3 cellular contexts compared by ENCODE assay signal in genomic region chr20:58956078-58956477, GRCh38.
TF ChIP-seq lines count a peak whose summit lies in the region.

No MANE protein-coding gene starts in this region.

TF ChIP-seq in HepG2, 621 proteins besides CTCF, POLR2A, EP300 and RAD21 (continues in another document):
- TF ChIP-seq ZNF550 (CRISPR knock-in tag; IDR thresholded peaks at IDR 0.05; ENCODE audit: borderline replicate concordance) (no peak), CEBPB (IDR thresholded peaks at IDR 0.05; ENCODE audit: borderline replicate concordance, low read depth, low read length) (peak; percentile 98), HCFC1 (IDR thresholded peaks at IDR 0.05; ENCODE audit: low read depth, low read length) (no peak), ZNF331 (CRISPR knock-in tag; IDR thresholded peaks at IDR 0.05) (0 out of 2 replicates have a peak, but pooled peaks have one; percentile 13), ZNF652 (CRISPR knock-in tag; IDR thresholded peaks at IDR 0.05; ENCODE audit: borderline replicate concordance, low read depth) (no peak), ZNF12 (CRISPR knock-in tag; IDR thresholded peaks at IDR 0.05) (peak; percentile 76; the same call in 1 of the 2 replicates), FOXA3 (CRISPR knock-in tag; IDR thresholded peaks at IDR 0.05) (peak; percentile 82), TEAD3 (CRISPR knock-in tag; optimal IDR thresholded peaks at IDR 0.05; ENCODE audit: borderline replicate concordance) (peak; percentile 17), TEF (CRISPR knock-in tag; IDR thresholded peaks at IDR 0.05) (peak; percentile 94; the same call in 1 of the 2 replicates), FOXP1 (IDR thresholded peaks at IDR 0.05) (no peak), FOXP1 (CRISPR knock-in tag; IDR thresholded peaks at IDR 0.05) (peak; percentile 37; the same call in 1 of the 2 replicates), SOX6 (IDR thresholded peaks at IDR 0.05) (no peak), SOX6 (CRISPR knock-in tag; IDR thresholded peaks at IDR 0.05) (no peak), SMC3 (IDR thresholded peaks at IDR 0.05; ENCODE audit: low read length) (peak; percentile 35; the same call in 1 of the 2 replicates), SOX13 (IDR thresholded peaks at IDR 0.05) (no peak), SOX13 (CRISPR knock-in tag; conservative IDR thresholded peaks at IDR 0.05 in 1 of 2, IDR thresholded peaks at IDR 0.05 in 1 of 2) (peak in 1 of 2 experiments; percentile 9; a peak in 1 of 4 replicates), ZNF326 (CRISPR knock-in tag; IDR thresholded peaks at IDR 0.05; ENCODE audit: borderline replicate concordance) (no peak), TRIM24 (CRISPR knock-in tag; IDR thresholded peaks at IDR 0.05) (0 out of 2 replicates have a peak, but pooled peaks have one; percentile 58), THAP11 (CRISPR knock-in tag; IDR thresholded peaks at IDR 0.05) (peak; percentile 44; the same call in 1 of the 2 replicates), KAT2B (IDR thresholded peaks at IDR 0.05; ENCODE audit: borderline replicate concordance, low read depth, low read length) (no peak), ZNF710 (CRISPR knock-in tag; IDR thresholded peaks at IDR 0.05; ENCODE audit: borderline replicate concordance) (no peak), ZBTB7B (CRISPR knock-in tag; IDR thresholded peaks at IDR 0.05) (no peak), JARID2 (CRISPR knock-in tag; IDR thresholded peaks at IDR 0.05; ENCODE audit: insufficient replicate concordance) (no peak), BCL6 (CRISPR knock-in tag; IDR thresholded peaks at IDR 0.05) (peak; percentile 52; the same call in 1 of the 2 replicates), LCORL (IDR thresholded peaks at IDR 0.05) (0 out of 2 replicates have a peak, but pooled peaks have one; percentile 4), LCORL (CRISPR knock-in tag; IDR thresholded peaks at IDR 0.05) (no peak), HMG20A (CRISPR knock-in tag; IDR thresholded peaks at IDR 0.05; ENCODE audit: borderline replicate concordance) (peak; percentile 43; the same call in 1 of the 2 replicates), ZBTB20 (CRISPR knock-in tag; IDR thresholded peaks at IDR 0.05; ENCODE audit: borderline replicate concordance, low read depth) (peak; percentile 93)

TF ChIP-seq in GM23338, 12 proteins besides CTCF, POLR2A, EP300 and RAD21 (continues in another document):
- TF ChIP-seq JUNB (IDR thresholded peaks at IDR 0.05; ENCODE audit: unreplicated experiment) (no peak), ZNF114 (CRISPR knock-in tag; IDR thresholded peaks at IDR 0.05) (no peak), CREB1 (CRISPR knock-in tag; IDR thresholded peaks at IDR 0.05; ENCODE audit: low read depth) (no peak), ETS1 (IDR thresholded peaks at IDR 0.05) (no peak), ZNF331 (CRISPR knock-in tag; IDR thresholded peaks at IDR 0.05; ENCODE audit: low read depth) (no peak), ZNF462 (CRISPR knock-in tag; IDR thresholded peaks at IDR 0.05) (no peak), POLR2AphosphoS5 (IDR thresholded peaks at IDR 0.05; ENCODE audit: low read depth) (no peak), EZH2phosphoT487 (IDR thresholded peaks at IDR 0.05; ENCODE audit: unreplicated experiment) (no peak)

TF ChIP-seq in WTC11, 78 proteins besides CTCF, POLR2A, EP300 and RAD21:
- TF ChIP-seq SP1 (CRISPR knock-in tag; conservative IDR thresholded peaks at IDR 0.05) (no peak), ZNF396 (CRISPR knock-in tag; IDR thresholded peaks at IDR 0.05; ENCODE audit: borderline replicate concordance) (no peak), ZNF219 (CRISPR knock-in tag; IDR thresholded peaks at IDR 0.05; ENCODE audit: borderline replicate concordance) (no peak), USF1 (CRISPR knock-in tag; IDR thresholded peaks at IDR 0.05) (no peak), FOXJ3 (CRISPR knock-in tag; IDR thresholded peaks at IDR 0.05; ENCODE audit: borderline replicate concordance) (no peak), ZBTB43 (CRISPR knock-in tag; IDR thresholded peaks at IDR 0.05) (no peak), TP53 (CRISPR knock-in tag; IDR thresholded peaks at IDR 0.05) (no peak), SMAD3 (CRISPR knock-in tag; IDR thresholded peaks at IDR 0.05; ENCODE audit: borderline replicate concordance) (no peak), IRF2 (CRISPR knock-in tag; IDR thresholded peaks at IDR 0.05; ENCODE audit: borderline replicate concordance, low read depth) (no peak), NFATC4 (CRISPR knock-in tag; IDR thresholded peaks at IDR 0.05) (no peak), ATF2 (CRISPR knock-in tag; IDR thresholded peaks at IDR 0.05; ENCODE audit: borderline replicate concordance, low read depth) (no peak)
